In genomic region chr14:102686176-102686801, GRCh38 we compare ENCODE assay signal across 15 cellular contexts.
DNase-seq lines count a peak whose midpoint lies in the region; ATAC-seq and TF ChIP-seq lines count a peak whose summit lies in the region.
"Had no signal": no experiment of that assay in that cellular context is flagged by ENCODE, and none has a peak within 500 bp of the region (broad histone marks: within the 10 kb centered on the region; RNA-seq: fewer than 3 reads in every experiment).

No MANE protein-coding gene starts in this region.

- H3K36me3 Mint-ChIP-seq in progenitor cell of endocrine pancreas (ENCODE audit: insufficient read depth) = peaks cover 6% of the 10 kb centered on the region

- H3K27ac ChIP-seq in HEK293 (ENCODE audit: extremely low read depth, low read depth, low read length) (no peak overlapping the region), mesenchymal stem cell (ENCODE audit: low read length, poor library complexity, severe bottlenecking) (no peak overlapping the region)
- H3K27ac ChIP-seq: C4-2B, HL-60 had no signal

- H3K4ac ChIP-seq in mesenchymal stem cell (ENCODE audit: low read depth in 1 of 2, low read length in 2 of 2) = no peak overlapping the region

- H3K27me3 Mint-ChIP-seq in progenitor cell of endocrine pancreas = no peaks in the 10 kb centered on the region
- H3K27me3 Mint-ChIP-seq: CD4-positive, alpha-beta memory T cell had no signal

- H3K27ac Mint-ChIP-seq in progenitor cell of endocrine pancreas = peak overlapping the region; percentile 2

- H2BK15ac ChIP-seq in mesenchymal stem cell (ENCODE audit: low read depth, poor library complexity, severe bottlenecking) = no peak overlapping the region

- peak overlapping the region; percentile 30 for H2BK120ac ChIP-seq in mesenchymal stem cell (ENCODE audit: low read depth, low read length)

- H2BK5ac ChIP-seq in mesenchymal stem cell (ENCODE audit: low read depth, low read length, poor library complexity, severe bottlenecking) = no peak overlapping the region

- no peak overlapping the region for H3K4me2 ChIP-seq in mesenchymal stem cell (ENCODE audit: low read length, poor library complexity, severe bottlenecking)

- no peak overlapping the region for H3K4me3 ChIP-seq in HEK293 (ENCODE audit: low read depth, low read length)
- H3K4me3 ChIP-seq in mesenchymal stem cell (ENCODE audit: insufficient read depth in 1 of 2, low read depth in 1 of 2, low read length in 2 of 2) = no peak overlapping the region

- H3K4me1 ChIP-seq in HEK293 (ENCODE audit: control insufficient read depth, insufficient read depth, low read length) = no peaks in the 10 kb centered on the region
- no peaks in the 10 kb centered on the region for H3K4me1 ChIP-seq in mesenchymal stem cell (ENCODE audit: control insufficient read depth, insufficient read depth, low read depth, low read length)

- H3K27me3 ChIP-seq in mesenchymal stem cell (ENCODE audit: control insufficient read depth in 1 of 2, insufficient read depth in 1 of 2, low read length in 2 of 2) = no peaks in the 10 kb centered on the region

- no peak for DNase-seq in mesenchymal stem cell
- no peak for DNase-seq in progenitor cell of endocrine pancreas (ENCODE audit: low spot score, unreplicated experiment)
- no peak for DNase-seq in foreskin melanocyte
- DNase-seq: ACHN; Calu3; CD4-positive, alpha-beta memory T cell; DMS79 treated with DMSO at 0.1 percent for 48 hours; GF-D8; GOT3; H7 had no signal

- POLR2A ChIA-PET in HEK293 (lab: Yijun Ruan, JAX) = no interaction called here

- no peak overlapping the region for H2AK5ac ChIP-seq in mesenchymal stem cell (ENCODE audit: low read length, severe bottlenecking)

- H3K14ac ChIP-seq in mesenchymal stem cell (ENCODE audit: low read length in 2 of 2) = no peak overlapping the region

- H3K4me1 Mint-ChIP-seq in progenitor cell of endocrine pancreas (ENCODE audit: low read depth) = peaks cover 30% of the 10 kb centered on the region

- H3K4me3 Mint-ChIP-seq in progenitor cell of endocrine pancreas (ENCODE audit: low read depth) = no peak overlapping the region
- H3K4me3 Mint-ChIP-seq: CD4-positive, alpha-beta memory T cell had no signal

- no peaks in the 10 kb centered on the region for H3K9me3 Mint-ChIP-seq in progenitor cell of endocrine pancreas (ENCODE audit: low read depth)
- H3K9me3 Mint-ChIP-seq: CD4-positive, alpha-beta memory T cell had no signal

- 89% methylated on average over 6 of the region's 7 CpGs for WGBS in mesenchymal stem cell

- H3K9me3 ChIP-seq in HEK293 (ENCODE audit: control insufficient read depth, insufficient read depth, low read depth, low read length) = no peaks in the 10 kb centered on the region
- no peaks in the 10 kb centered on the region for H3K9me3 ChIP-seq in mesenchymal stem cell (ENCODE audit: control insufficient read depth, low read length)

- no peak overlapping the region for H3K18ac ChIP-seq in mesenchymal stem cell (ENCODE audit: low read depth in 1 of 2, low read length in 2 of 2)

- H4K8ac ChIP-seq in mesenchymal stem cell (ENCODE audit: low read length) = no peak overlapping the region

- H4K91ac ChIP-seq in mesenchymal stem cell (ENCODE audit: low read length) = no peak overlapping the region

- TF ChIP-seq CTCF in HEK293 (tag by site-specific recombination; IDR thresholded peaks at IDR 0.05) = no peak
- no peak for TF ChIP-seq CTCF in progenitor cell of endocrine pancreas (IDR thresholded peaks at IDR 0.05; ENCODE audit: unreplicated experiment)

- H3K36me3 ChIP-seq in HEK293 (ENCODE audit: control insufficient read depth in 2 of 2, insufficient read depth in 1 of 2, low read length in 2 of 2) = peaks cover 0 to 4% of the 10 kb centered on the region in 2 experiments; a peak in 1 of 3 replicates
- H3K36me3 ChIP-seq in mesenchymal stem cell (ENCODE audit: control insufficient read depth in 1 of 2, insufficient read depth in 2 of 2, low read depth in 1 of 2, low read length in 2 of 2) = peaks cover 14 to 20% of the 10 kb centered on the region in 2 experiments

- ATAC-seq in HG03354 (IDR thresholded peaks at IDR 0.05; ENCODE audit: poor library complexity, severe bottlenecking, unreplicated experiment) (no peak), GM21723 (IDR thresholded peaks at IDR 0.05; ENCODE audit: unreplicated experiment) (no peak)

- H3K79me1 ChIP-seq in mesenchymal stem cell (replicated peaks; ENCODE audit: low read length, poor library complexity, severe bottlenecking) = peaks cover 36% of the 10 kb centered on the region

- CTCF ChIA-PET in HEK293 (lab: Yijun Ruan, JAX) = interaction anchor here (0.6 to 2.2 kb wide), 5 partner anchors 9 to 405 kb away, joined by 3 to 14 read pairs (median 4); no protein-coding TSS in a partner anchor

- no peak overlapping the region for H2AFZ ChIP-seq in mesenchymal stem cell (ENCODE audit: low read depth, low read length)

- no peak overlapping the region for H3K9ac ChIP-seq in mesenchymal stem cell (ENCODE audit: low read length)

- no peak overlapping the region for H2BK12ac ChIP-seq in mesenchymal stem cell (ENCODE audit: low read length in 2 of 2)

- no peak overlapping the region for H3K23ac ChIP-seq in mesenchymal stem cell (ENCODE audit: low read length in 2 of 2)

TF ChIP-seq in HEK293, 187 proteins besides CTCF, POLR2A, EP300 and RAD21:
- TF ChIP-seq ZNF664 (tag by site-specific recombination; IDR thresholded peaks at IDR 0.05) (no peak), KLF16 (tag by site-specific recombination; IDR thresholded peaks at IDR 0.05) (no peak), ZNF10 (tag by site-specific recombination; IDR thresholded peaks at IDR 0.05) (no peak), EGR2 (tag by site-specific recombination; IDR thresholded peaks at IDR 0.05; ENCODE audit: low read depth) (peak; percentile 80), ZNF623 (tag by site-specific recombination; IDR thresholded peaks at IDR 0.05) (no peak), ZNF677 (tag by site-specific recombination; IDR thresholded peaks at IDR 0.05) (no peak), SCRT1 (tag by site-specific recombination; IDR thresholded peaks at IDR 0.05; ENCODE audit: borderline replicate concordance) (peak; percentile 95), ZNF354C (tag by site-specific recombination; IDR thresholded peaks at IDR 0.05; ENCODE audit: borderline replicate concordance, low read depth) (no peak), ZFHX2 (tag by site-specific recombination; conservative IDR thresholded peaks at IDR 0.05) (peak; percentile 76), ZNF423 (tag by site-specific recombination; IDR thresholded peaks at IDR 0.05) (no peak), ZNF169 (tag by site-specific recombination; IDR thresholded peaks at IDR 0.05) (no peak), ZSCAN5A (tag by site-specific recombination; IDR thresholded peaks at IDR 0.05) (no peak), KLF7 (tag by site-specific recombination; IDR thresholded peaks at IDR 0.05; ENCODE audit: borderline replicate concordance) (no peak), ZNF600 (tag by site-specific recombination; IDR thresholded peaks at IDR 0.05) (no peak), IKZF3 (tag by site-specific recombination; IDR thresholded peaks at IDR 0.05) (no peak), SCRT2 (tag by site-specific recombination; IDR thresholded peaks at IDR 0.05) (peak; percentile 92), ZNF112 (tag by site-specific recombination; IDR thresholded peaks at IDR 0.05) (no peak), ZNF521 (tag by site-specific recombination; IDR thresholded peaks at IDR 0.05) (no peak), ZNF544 (tag by site-specific recombination; IDR thresholded peaks at IDR 0.05) (no peak), ZNF514 (tag by site-specific recombination; IDR thresholded peaks at IDR 0.05) (no peak)
